In the genomic region with DNA sequence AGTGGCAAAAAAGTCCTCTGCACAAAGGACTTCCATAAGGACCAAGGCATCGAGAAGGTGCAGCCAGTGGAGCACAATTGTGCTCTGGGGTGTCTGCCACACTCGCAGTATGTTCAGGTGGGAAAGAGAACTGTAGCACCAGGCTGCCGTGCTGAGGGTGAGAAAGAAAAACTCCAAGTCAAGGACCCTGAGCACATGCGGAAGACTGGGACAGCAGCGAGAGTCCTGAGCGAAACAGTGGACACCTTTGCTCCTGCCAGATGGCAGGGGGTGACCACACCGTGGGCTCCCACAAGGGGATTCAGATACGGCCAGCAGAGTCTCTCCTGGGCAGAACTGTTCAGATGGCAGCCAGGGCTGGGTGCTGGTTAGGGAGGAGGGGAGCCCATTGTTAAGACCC, we compare ENCODE assay signal across 27 cellular contexts.
"Had no signal": no experiment of that assay in that cellular context is flagged by ENCODE, and none has a peak within 500 bp of the region (broad histone marks: within the 10 kb centered on the region; RNA-seq: fewer than 3 reads in every experiment).

No MANE protein-coding gene starts in this region.

- H3K9me3 Mint-ChIP-seq: naive thymus-derived CD8-positive, alpha-beta T cell; natural killer cell treated with Interleukin-12 subunit alpha and Interleukin-12 subunit beta and Interleukin-15 and Interleukin-18, amount 100 ng/mL, for 72 hours; nephron progenitor cell; neural crest cell; stimulated activated effector memory CD8-positive, alpha-beta T cell treated with anti-CD3 and anti-CD28 coated beads, Interleukin-12 subunit alpha, Interleukin-12 subunit beta, amount 100 ng/mL, for 72 hours; stimulated activated naive B cell treated with anti-CD40 and anti-IgM and Interleukin-4, amounts not matched to agents 10 μg/mL and 1 μg/mL and 100 μg/mL, for 72 hours; stimulated activated naive CD8-positive, alpha-beta T cell treated with anti-CD3 and anti-CD28 coated beads, Interleukin-15, Interleukin-2, amounts not matched to agents 100 ng/mL and 50 ng/mL, for 24 hours; type B pancreatic cell had no signal

- H3K36me3 Mint-ChIP-seq: naive thymus-derived CD8-positive, alpha-beta T cell; natural killer cell treated with Interleukin-12 subunit alpha and Interleukin-12 subunit beta and Interleukin-15 and Interleukin-18, amount 100 ng/mL, for 72 hours; stimulated activated effector memory CD8-positive, alpha-beta T cell treated with anti-CD3 and anti-CD28 coated beads, Interleukin-12 subunit alpha, Interleukin-12 subunit beta, amount 100 ng/mL, for 72 hours; stimulated activated naive B cell treated with anti-CD40 and anti-IgM and Interleukin-4, amounts not matched to agents 10 μg/mL and 1 μg/mL and 100 μg/mL, for 72 hours had no signal

- H3K36me3 ChIP-seq: neutrophil, pancreas, prostate gland, right lobe of liver, thoracic aorta, transverse colon, upper lobe of right lung, uterus had no signal

- H3K4me1 ChIP-seq: pancreas, prostate gland, right lobe of liver, sigmoid colon, tibial artery, upper lobe of right lung, uterus had no signal

- H3K4me1 Mint-ChIP-seq: naive thymus-derived CD8-positive, alpha-beta T cell; neural crest cell; stimulated activated effector memory CD8-positive, alpha-beta T cell treated with anti-CD3 and anti-CD28 coated beads, Interleukin-12 subunit alpha, Interleukin-12 subunit beta, amount 100 ng/mL, for 72 hours; stimulated activated naive B cell treated with anti-CD40 and anti-IgM and Interleukin-4, amounts not matched to agents 10 μg/mL and 1 μg/mL and 100 μg/mL, for 72 hours had no signal

- H3K4me3 Mint-ChIP-seq: naive thymus-derived CD8-positive, alpha-beta T cell; natural killer cell treated with Interleukin-12 subunit alpha and Interleukin-12 subunit beta and Interleukin-15 and Interleukin-18, amount 100 ng/mL, for 72 hours; nephron progenitor cell; neural crest cell; stimulated activated effector memory CD8-positive, alpha-beta T cell treated with anti-CD3 and anti-CD28 coated beads, Interleukin-12 subunit alpha, Interleukin-12 subunit beta, amount 100 ng/mL, for 72 hours; stimulated activated naive B cell treated with anti-CD40 and anti-IgM and Interleukin-4, amounts not matched to agents 10 μg/mL and 1 μg/mL and 100 μg/mL, for 72 hours; stimulated activated naive CD8-positive, alpha-beta T cell treated with anti-CD3 and anti-CD28 coated beads, Interleukin-15, Interleukin-2, amounts not matched to agents 100 ng/mL and 50 ng/mL, for 24 hours; type B pancreatic cell had no signal

- H3K27ac Mint-ChIP-seq: naive thymus-derived CD8-positive, alpha-beta T cell; natural killer cell treated with Interleukin-12 subunit alpha and Interleukin-12 subunit beta and Interleukin-15 and Interleukin-18, amount 100 ng/mL, for 72 hours; nephron progenitor cell; stimulated activated effector memory CD8-positive, alpha-beta T cell treated with anti-CD3 and anti-CD28 coated beads, Interleukin-12 subunit alpha, Interleukin-12 subunit beta, amount 100 ng/mL, for 72 hours; stimulated activated naive B cell treated with anti-CD40 and anti-IgM and Interleukin-4, amounts not matched to agents 10 μg/mL and 1 μg/mL and 100 μg/mL, for 72 hours; stimulated activated naive CD8-positive, alpha-beta T cell treated with anti-CD3 and anti-CD28 coated beads, Interleukin-15, Interleukin-2, amounts not matched to agents 100 ng/mL and 50 ng/mL, for 24 hours; type B pancreatic cell had no signal

- H3K27ac ChIP-seq: neutrophil, pancreas, prostate gland, right lobe of liver, sigmoid colon, stomach, thoracic aorta, tibial artery, transverse colon, upper lobe of right lung, uterus had no signal

- DNase-seq: naive thymus-derived CD8-positive, alpha-beta T cell; nephron progenitor cell; nucleus accumbens; pancreas; right cardiac atrium; right lobe of liver; sigmoid colon; small intestine; stimulated activated CD4-positive, alpha-beta T cell treated with anti-CD3 and anti-CD28 coated beads, Interleukin-15, amount 100 ng/mL, for 24 hours; stimulated activated CD4-positive, alpha-beta T cell treated with anti-CD3 and anti-CD28 coated beads, Interleukin-2, amount 100 ng/mL, for 24 hours; stimulated activated CD4-positive, alpha-beta T cell treated with anti-CD3 and anti-CD28 coated beads, Interleukin-2, amount 100 ng/mL, for 48 hours; stimulated activated CD4-positive, alpha-beta T cell treated with anti-CD3 and anti-CD28 coated beads, Interleukin-4, amount 100 ng/mL, for 24 hours; stimulated activated naive B cell treated with anti-CD40 and anti-IgM and Interleukin-4, amounts not matched to agents 10 μg/mL and 1 μg/mL and 100 μg/mL, for 72 hours; stimulated activated naive CD4-positive, alpha-beta T cell treated with Interleukin-2 at 50 U/mL for 16 hours; stomach; tibial artery; transverse colon; upper lobe of right lung; uterus had no signal

- ATAC-seq: naive thymus-derived CD8-positive, alpha-beta T cell; pancreas; right cardiac atrium; right lobe of liver; stimulated activated effector memory CD8-positive, alpha-beta T cell treated with anti-CD3 and anti-CD28 coated beads, Interleukin-12 subunit alpha, Interleukin-12 subunit beta, amount 100 ng/mL, for 72 hours; stimulated activated naive B cell treated with anti-CD40 and anti-IgM and Interleukin-4, amounts not matched to agents 10 μg/mL and 1 μg/mL and 100 μg/mL, for 72 hours; upper lobe of right lung had no signal

- H3K9me3 ChIP-seq: neutrophil, pancreas, prostate gland, right lobe of liver, sigmoid colon, stomach, thoracic aorta, tibial artery, transverse colon, upper lobe of right lung, uterus had no signal

- H3K4me3 ChIP-seq: pancreas, prostate gland, right lobe of liver, sigmoid colon, stomach, thoracic aorta, tibial artery, transverse colon, upper lobe of right lung, uterus had no signal

- FAIRE-seq: pancreas, small intestine had no signal

- H3K27me3 ChIP-seq: pancreas, right lobe of liver, sigmoid colon, stomach, tibial artery, transverse colon, upper lobe of right lung, uterus had no signal
